ENCODE assay signal across 20 cellular contexts in genomic region chr21:42632771-42633690, GRCh38. TPM values are rescaled to one million over a fixed set of nuclear protein-coding genes. Genes with fewer than 3 reads are reported as not detected.
DNase-seq lines count a peak whose midpoint lies in the region; ATAC-seq, FAIRE-seq and TF ChIP-seq lines count a peak whose summit lies in the region.
"Had no signal": no experiment of that assay in that cellular context is flagged by ENCODE, and none has a peak within 500 bp of the region (broad histone marks: within the 10 kb centered on the region; RNA-seq: fewer than 3 reads in every experiment).

No MANE protein-coding gene starts in this region.

- H3K9me3 ChIP-seq in HepG2 (ENCODE audit: low read length) (no peaks in the 10 kb centered on the region), sigmoid colon (no peaks in the 10 kb centered on the region)
- H3K9me3 ChIP-seq: A549 had no signal

- POLR2A ChIA-PET in HepG2 (lab: Yijun Ruan, JAX) = no interaction called here

- CTCF ChIA-PET in HepG2 (lab: Yijun Ruan, JAX; ENCODE audit: low intra/inter-chr PET ratio, low total read pairs) = no interaction called here

- H3K27me3 Mint-ChIP-seq in natural killer cell treated with Interleukin-12 subunit alpha and Interleukin-12 subunit beta and Interleukin-15 and Interleukin-18, amount 100 ng/mL, for 72 hours = no peaks in the 10 kb centered on the region
- H3K27me3 Mint-ChIP-seq in natural killer cell (ENCODE audit: low read depth in 2 of 2) = no peaks in the 10 kb centered on the region

- TF ChIP-seq CTCF in natural killer cell (IDR thresholded peaks at IDR 0.05) (no peak), HepG2 (CRISPR knock-in tag; IDR thresholded peaks at IDR 0.05) (no peak), sigmoid colon (IDR thresholded peaks at IDR 0.05) (no peak)

- no peak for DNase-seq in natural killer cell treated with Interleukin-12 subunit alpha and Interleukin-12 subunit beta and Interleukin-15 and Interleukin-18, amount 100 ng/mL, for 72 hours (ENCODE audit: low spot score)
- DNase-seq in natural killer cell = no peak
- DNase-seq in HepG2 (ENCODE audit: low spot score) = no peak
- peak; percentile 53 for DNase-seq in sigmoid colon
- no peak for DNase-seq in AG08395 (ENCODE audit: low spot score)
- DNase-seq in ecto neural progenitor cell (ENCODE audit: low spot score) = no peak
- DNase-seq: BE2C; EL; GF-D8; H9; KG1; NCI-H1092; NCI-H1436 treated with DMSO at 0.1 percent for 48 hours; NCI-H1930; NCI-H510A treated with DMSO at 0.1 percent for 48 hours; NCI-H748 treated with DMSO at 0.1 percent for 48 hours; NK-92 treated with Interleukin-12 subunit alpha and Interleukin-12 subunit beta, amount 100 ng/mL, for 24 hours had no signal

- H3K4me3 Mint-ChIP-seq in natural killer cell treated with Interleukin-12 subunit alpha and Interleukin-12 subunit beta and Interleukin-15 and Interleukin-18, amount 100 ng/mL, for 72 hours = no peak overlapping the region
- H3K4me3 Mint-ChIP-seq in natural killer cell = no peak overlapping the region
- H3K4me3 Mint-ChIP-seq: H9 had no signal

- H3K4me1 ChIP-seq in HepG2 (ENCODE audit: insufficient read depth, low read length) = peaks cover 7% of the 10 kb centered on the region; the same call in 1 of the 2 replicates
- peaks cover 0 to 15% (median 12%) of the 10 kb centered on the region in 4 donors for H3K4me1 ChIP-seq in sigmoid colon
- H3K4me1 ChIP-seq: A549, BE2C had no signal

- TF ChIP-seq RAD21 in HepG2 (CRISPR knock-in tag; IDR thresholded peaks at IDR 0.05) = no peak

- H3K27ac ChIP-seq in HepG2 (ENCODE audit: extremely low read length, insufficient read depth, low read length) (no peak overlapping the region), sigmoid colon (no peak overlapping the region)
- H3K27ac ChIP-seq: A549, HL-60 had no signal

- H3K4me1 Mint-ChIP-seq in natural killer cell treated with Interleukin-12 subunit alpha and Interleukin-12 subunit beta and Interleukin-15 and Interleukin-18, amount 100 ng/mL, for 72 hours (ENCODE audit: low read depth in 2 of 2) = no peaks in the 10 kb centered on the region
- H3K4me1 Mint-ChIP-seq in natural killer cell = no peaks in the 10 kb centered on the region

- peaks cover 2 to 38% of the 10 kb centered on the region in 2 experiments; a peak in 3 of 5 replicates for H3K27me3 ChIP-seq in HepG2 (ENCODE audit: control insufficient read depth in 1 of 2, insufficient read depth in 2 of 2, low read length in 2 of 2)
- H3K27me3 ChIP-seq in sigmoid colon = no peaks in the 10 kb centered on the region
- H3K27me3 ChIP-seq: BE2C had no signal

- WGBS in HepG2 (ENCODE audit: low lambda C conversion rate) = 69% methylated on average over 7 of the region's 21 CpGs
- 92 to 95% methylated on average over 21 of the region's 21 CpGs for WGBS in sigmoid colon, 2 donors

- intact Hi-C loops in natural killer cell (cut with micrococcal nuclease) (no loop called here), HepG2 (cut with micrococcal nuclease; ENCODE audit: unreplicated experiment) (no loop called here), sigmoid colon (cut with DNase I) (no loop called here)

- H3K4me3 ChIP-seq in HepG2 (replicated peaks in 1 of 3; ENCODE audit: insufficient read depth in 1 of 3, low read depth in 2 of 3, low read length in 3 of 3) (no peak overlapping the region), sigmoid colon (no peak overlapping the region)
- H3K4me3 ChIP-seq: A549 had no signal

- no peaks in the 10 kb centered on the region for H3K79me2 ChIP-seq in HepG2 (ENCODE audit: insufficient read depth, low read length)

- no peak overlapping the region for H2AFZ ChIP-seq in HepG2 (ENCODE audit: low read length)

- no peaks in the 10 kb centered on the region for H3K36me3 ChIP-seq in HepG2 (replicated peaks in 1 of 2; ENCODE audit: control insufficient read depth in 1 of 2, insufficient read depth in 2 of 2, low read length in 2 of 2)
- H3K36me3 ChIP-seq in sigmoid colon = no peaks in the 10 kb centered on the region
- H3K36me3 ChIP-seq: BE2C had no signal

- H3K27ac Mint-ChIP-seq in natural killer cell treated with Interleukin-12 subunit alpha and Interleukin-12 subunit beta and Interleukin-15 and Interleukin-18, amount 100 ng/mL, for 72 hours = no peak overlapping the region
- H3K27ac Mint-ChIP-seq in natural killer cell = no peak overlapping the region
- H3K27ac Mint-ChIP-seq: H9 had no signal

- no peak for FAIRE-seq in HepG2 (lab: Jason Lieb, UNC)
- FAIRE-seq: A549 had no signal

- in situ Hi-C loops in HepG2 (cut with HindIII; ENCODE audit: extremely low pct_ligation_motif_present, low pct_unique_long_range_greater_than_20kb) = no loop called here

- H3K36me3 Mint-ChIP-seq in natural killer cell treated with Interleukin-12 subunit alpha and Interleukin-12 subunit beta and Interleukin-15 and Interleukin-18, amount 100 ng/mL, for 72 hours = no peaks in the 10 kb centered on the region
- H3K36me3 Mint-ChIP-seq in natural killer cell = no peaks in the 10 kb centered on the region

- H4K20me1 ChIP-seq in HepG2 (ENCODE audit: insufficient read depth, low read length) = no peaks in the 10 kb centered on the region

- BruUV-seq in HepG2 (replicated peaks; lab: Mats Ljungman, UMichigan) = no TSS peak

- no peak overlapping the region for H3K9ac ChIP-seq in HepG2 (ENCODE audit: insufficient read depth, low read depth, low read length)

- ATAC-seq in natural killer cell treated with Interleukin-12 subunit alpha and Interleukin-12 subunit beta and Interleukin-15 and Interleukin-18, amount 100 ng/mL, for 72 hours = peak; percentile 31 to 33
- ATAC-seq in natural killer cell (no peak), HepG2 (no peak; the same call in 2 of the 3 replicates), HG02852 (IDR thresholded peaks at IDR 0.05; ENCODE audit: unreplicated experiment) (no peak)
- ATAC-seq: A549 had no signal

- no peak overlapping the region for H3K4me2 ChIP-seq in HepG2 (ENCODE audit: low read depth, low read length)
- H3K4me2 ChIP-seq: A549 had no signal

- H3K9me3 Mint-ChIP-seq in natural killer cell treated with Interleukin-12 subunit alpha and Interleukin-12 subunit beta and Interleukin-15 and Interleukin-18, amount 100 ng/mL, for 72 hours = no peaks in the 10 kb centered on the region
- H3K9me3 Mint-ChIP-seq in natural killer cell = no peaks in the 10 kb centered on the region

- TF ChIP-seq POLR2A in HepG2 (IDR thresholded peaks at IDR 0.05; ENCODE audit: insufficient read depth in 1 of 2, low read depth in 2 of 2, low read length in 2 of 2) (no peak), sigmoid colon (IDR thresholded peaks at IDR 0.05) (no peak)

- TF ChIP-seq EP300 in HepG2 (IDR thresholded peaks at IDR 0.05; ENCODE audit: low read depth in 2 of 2, low read length in 2 of 2) (no peak), HepG2 (CRISPR knock-in tag; IDR thresholded peaks at IDR 0.05; ENCODE audit: borderline replicate concordance) (no peak), sigmoid colon (IDR thresholded peaks at IDR 0.05) (no peak)

TF ChIP-seq in HepG2, 621 proteins besides CTCF, POLR2A, EP300 and RAD21:
- TF ChIP-seq DRAP1 (CRISPR knock-in tag; IDR thresholded peaks at IDR 0.05) = no peak
- TF ChIP-seq, protein P1, sequence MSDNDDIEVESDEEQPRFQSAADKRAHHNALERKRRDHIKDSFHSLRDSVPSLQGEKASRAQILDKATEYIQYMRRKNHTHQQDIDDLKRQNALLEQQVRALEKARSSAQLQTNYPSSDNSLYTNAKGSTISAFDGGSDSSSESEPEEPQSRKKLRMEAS (IDR thresholded peaks at IDR 0.05) = no peak
- peak; percentile 46; the same call in 1 of the 2 replicates for TF ChIP-seq ATF7 (IDR thresholded peaks at IDR 0.05)
- no peak for TF ChIP-seq ATF7 (CRISPR knock-in tag; IDR thresholded peaks at IDR 0.05)

RNA-seq across cellular contexts. Expression of gene PDE9A, which starts 20.4 kb away (rescaled TPM):
- 1 to 10 TPM; 1.4 to 2.2 TPM for total RNA-seq in natural killer cell treated with Interleukin-12 subunit alpha and Interleukin-12 subunit beta and Interleukin-15 and Interleukin-18, amount 100 ng/mL, for 72 hours
- total RNA-seq in natural killer cell = 1 to 10 TPM; 1.0 to 4.1 (median 1.2) TPM
- 4.3 and 4.6 TPM in 2 replicates for total RNA-seq in HepG2 (2016; rRNA removed; fragmentation: Illumina TruSeq; extraction: Trizol)
- 5.9 and 7.3 TPM in 2 replicates for total RNA-seq in HepG2 (2016; cell fraction: cytosol; rRNA removed; fragmentation: Illumina TruSeq; extraction: Trizol; ENCODE audit: low read depth)
- 4.1 and 4.3 TPM in 2 replicates for total RNA-seq in HepG2 (2016; cell fraction: insoluble cytoplasmic fraction; rRNA removed; fragmentation: Illumina TruSeq; extraction: Trizol)
- 9.6 TPM in 2 replicates for total RNA-seq in HepG2 (2016; cell fraction: membrane; rRNA removed; fragmentation: Illumina TruSeq; extraction: Trizol)
- total RNA-seq in HepG2 (2016; cell fraction: nucleus; rRNA removed; fragmentation: Illumina TruSeq; extraction: Trizol) = 4.2 and 5.2 TPM in 2 replicates
- 19.7 and 22.9 TPM in 2 replicates for polyA plus RNA-seq in HepG2 (2011; rRNA removed)
- 16.4 and 19.0 TPM in 2 replicates for polyA plus RNA-seq in HepG2 (2011; cell fraction: cytosol; rRNA removed)
- polyA plus RNA-seq in HepG2 (2011; cell fraction: nucleus; rRNA removed) = 25.1 and 25.6 TPM in 2 replicates
- 15.9 and 16.0 TPM in 2 replicates for polyA plus RNA-seq in HepG2 (2012)
- polyA plus RNA-seq in HepG2 (2016; cell fraction: cytosol; fragmentation: Illumina TruSeq; extraction: Trizol; ENCODE audit: low read depth) = 12.4 and 13.6 TPM in 2 replicates
- 5.4 and 7.7 TPM in 2 replicates for polyA plus RNA-seq in HepG2 (2016; cell fraction: insoluble cytoplasmic fraction; fragmentation: Illumina TruSeq; extraction: Trizol; ENCODE audit: low read depth)
- polyA plus RNA-seq in HepG2 (2016; cell fraction: membrane; fragmentation: Illumina TruSeq; extraction: Trizol; ENCODE audit: low read depth) = 12.9 and 13.7 TPM in 2 replicates
- 8.9 TPM in 2 replicates for polyA plus RNA-seq in HepG2 (2016; cell fraction: nucleus; fragmentation: Illumina TruSeq; extraction: Trizol; ENCODE audit: insufficient read depth, low read depth)
- 6.1 and 18.8 TPM in 2 replicates for polyA minus RNA-seq in HepG2 (2011; rRNA and poly(A)+ RNA removed; ENCODE audit: low replicate concordance)
- polyA minus RNA-seq in HepG2 (2011; cell fraction: cytosol; rRNA and poly(A)+ RNA removed) = 10.6 and 12.7 TPM in 2 replicates
- 10.4 and 11.6 TPM in 2 replicates for polyA minus RNA-seq in HepG2 (2011; cell fraction: nucleus; rRNA and poly(A)+ RNA removed)
- 100 to 1,000 TPM in 1 of 4 donors, 10 to 100 TPM in 3; 71.6 to 102 (median 83.2) TPM for total RNA-seq in sigmoid colon
- polyA plus RNA-seq in sigmoid colon = 100 to 1,000 TPM; 103 to 433 (median 184) TPM

Comparison
In these comparisons a context has a peak if more than half of its experiments do, and no peak if none do; other contexts are left out.
1. ATAC-seq: peak in natural killer cell treated with Interleukin-12 subunit alpha and Interleukin-12 subunit beta and Interleukin-15 and Interleukin-18, amount 100 ng/mL, for 72 hours (2 of 2); none in natural killer cell (0 of 3), HepG2 (single experiment) and HG02852 (single experiment).
2. RNA of gene PDE9A, which starts 20.4 kb away (total RNA-seq): 71.6 to 102 TPM in sigmoid colon; 4.1 to 9.6 TPM in HepG2, 1.4 to 2.2 TPM in natural killer cell treated with Interleukin-12 subunit alpha and Interleukin-12 subunit beta and Interleukin-15 and Interleukin-18, amount 100 ng/mL, for 72 hours and 1.0 to 4.1 TPM in natural killer cell; every median in the first group is over 4 times any median in the second.